8 cellular contexts compared by ENCODE assay signal in the genomic region with DNA sequence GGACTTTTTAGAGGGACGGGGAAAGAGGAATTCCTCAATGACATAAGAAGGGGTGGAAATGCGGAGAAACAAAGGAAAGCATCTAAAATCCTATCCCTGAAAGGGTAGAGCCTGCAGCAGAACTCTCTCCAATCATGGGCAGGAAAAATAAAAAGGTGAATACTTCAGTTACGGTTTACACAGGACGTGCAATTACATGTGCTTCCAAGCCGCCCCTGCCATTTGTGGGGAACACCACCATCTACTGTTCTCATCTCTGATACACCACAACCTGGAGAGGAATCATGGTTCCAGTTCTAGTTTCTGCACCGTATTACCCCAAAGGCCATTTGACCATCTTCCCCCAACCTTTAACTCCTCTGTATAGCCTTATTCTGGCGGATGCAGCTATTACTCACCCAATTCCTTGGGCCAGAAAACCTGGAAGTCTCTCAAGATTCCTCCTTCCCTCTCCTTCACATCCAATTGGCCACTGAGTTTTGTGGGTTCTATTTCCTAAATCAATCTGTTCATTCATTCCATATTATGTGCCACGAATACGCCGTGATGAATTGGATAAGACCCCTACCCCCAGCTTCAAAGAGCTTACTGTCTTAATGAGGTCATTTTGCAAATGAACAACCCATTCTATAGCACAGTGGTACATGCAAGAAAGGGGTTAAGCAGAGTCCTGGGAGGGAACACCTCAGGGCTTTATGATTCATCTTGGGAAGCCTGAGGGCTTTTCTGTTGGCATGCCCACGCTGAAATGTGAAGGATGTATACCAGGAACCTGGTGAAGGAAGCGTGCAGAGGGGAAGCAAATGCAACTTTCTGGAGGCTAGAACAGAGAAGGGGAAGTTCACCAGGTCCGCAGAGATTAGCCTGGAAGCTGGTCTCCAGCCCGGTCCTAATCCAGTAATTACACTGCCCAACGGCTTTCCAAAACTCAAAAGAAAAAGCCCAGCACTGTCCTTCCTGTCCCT. TPM values are rescaled to one million over a fixed set of nuclear protein-coding genes. Genes with fewer than 3 reads are reported as not detected.
A peak's percentile ranks its signal among the peaks of the same experiment; 100 is the strongest.
DNase-seq lines count a peak whose midpoint lies in the region; ATAC-seq and TF ChIP-seq lines count a peak whose summit lies in the region.

No MANE protein-coding gene starts in this region.

- no peaks in the 10 kb centered on the region for H3K9me3 Mint-ChIP-seq in CD8-positive, alpha-beta T cell
- no peaks in the 10 kb centered on the region for H3K9me3 Mint-ChIP-seq in IgD-negative memory B cell
- peaks cover 0 to 16% (median 0%) of the 10 kb centered on the region in 5 experiments for H3K9me3 Mint-ChIP-seq in brain
- H3K9me3 Mint-ChIP-seq in nephron, result no peaks in the 10 kb centered on the region

- no peak for ATAC-seq in CD8-positive, alpha-beta T cell
- ATAC-seq in HG02884 (IDR thresholded peaks at IDR 0.05; ENCODE audit: unreplicated experiment) (no peak), HG03342 (IDR thresholded peaks at IDR 0.05; ENCODE audit: unreplicated experiment) (no peak)

- DNase-seq in CD8-positive, alpha-beta T cell, result no peak
- no peak for DNase-seq in NCI-H2196 treated with DMSO at 0.1 percent for 48 hours (lab: John Stamatoyannopoulos, UW; ENCODE audit: unreplicated experiment)
- DNase-seq in NCI-H524 treated with DMSO at 0.1 percent for 48 hours (lab: John Stamatoyannopoulos, UW), result no peak

- peaks cover 17% of the 10 kb centered on the region for H3K4me1 Mint-ChIP-seq in CD8-positive, alpha-beta T cell (ENCODE audit: low read depth)
- H3K4me1 Mint-ChIP-seq in IgD-negative memory B cell (peaks cover 11 to 20% (median 18%) of the 10 kb centered on the region in 3 donors), brain (peaks cover 14% of the 10 kb centered on the region), nephron (peaks cover 6% of the 10 kb centered on the region)

- no peak overlapping the region for H3K27ac ChIP-seq in CD8-positive, alpha-beta T cell (ENCODE audit: low read depth, low read length)

- peaks cover 7% of the 10 kb centered on the region for H3K4me1 ChIP-seq in CD8-positive, alpha-beta T cell (ENCODE audit: insufficient read depth, low read length)

- H3K27me3 Mint-ChIP-seq in CD8-positive, alpha-beta T cell (ENCODE audit: low read depth), result no peaks in the 10 kb centered on the region
- H3K27me3 Mint-ChIP-seq in IgD-negative memory B cell (peaks cover 5% of the 10 kb centered on the region), brain (peaks cover 35% of the 10 kb centered on the region), nephron (ENCODE audit: low read depth) (no peaks in the 10 kb centered on the region)

- H3K36me3 ChIP-seq in CD8-positive, alpha-beta T cell (ENCODE audit: insufficient read depth, low read length), result no peaks in the 10 kb centered on the region

- H3K9me3 ChIP-seq in CD8-positive, alpha-beta T cell (ENCODE audit: low read length), result no peaks in the 10 kb centered on the region

- intact Hi-C loops in CD8-positive, alpha-beta T cell (cut with DNase I, micrococcal nuclease), result loop anchor here (5.0 to 10.0 kb wide), 5 partner anchors 1036 to 1898 kb away; a partner anchor contains a TSS

- peak overlapping the region; percentile 71 for H3K4me3 Mint-ChIP-seq in CD8-positive, alpha-beta T cell
- H3K4me3 Mint-ChIP-seq in IgD-negative memory B cell (peak overlapping the region; percentile 63 to 88 (median 74)), brain (peak overlapping the region; percentile 71 to 82 (median 74)), nephron (peak overlapping the region; percentile 73 to 83 (median 77))

- no peaks in the 10 kb centered on the region for H3K27me3 ChIP-seq in CD8-positive, alpha-beta T cell (ENCODE audit: insufficient read depth, low read length)

- H3K4me3 ChIP-seq in CD8-positive, alpha-beta T cell (ENCODE audit: low read depth, low read length), result no peak overlapping the region

- H3K27ac Mint-ChIP-seq in CD8-positive, alpha-beta T cell, result no peak overlapping the region
- peak overlapping the region in 2 of 3 donors; percentile 77 to 82 for H3K27ac Mint-ChIP-seq in IgD-negative memory B cell
- peak overlapping the region in 2 of 5 experiments; percentile 43 to 58 for H3K27ac Mint-ChIP-seq in brain
- peak overlapping the region in 1 of 3 experiments; percentile 40 for H3K27ac Mint-ChIP-seq in nephron

- H3K36me3 Mint-ChIP-seq in CD8-positive, alpha-beta T cell, result peaks cover 14% of the 10 kb centered on the region
- peaks cover 1% of the 10 kb centered on the region for H3K36me3 Mint-ChIP-seq in IgD-negative memory B cell
- peaks cover 7% of the 10 kb centered on the region for H3K36me3 Mint-ChIP-seq in brain
- H3K36me3 Mint-ChIP-seq in nephron (ENCODE audit: low read depth), result peaks cover 11% of the 10 kb centered on the region

- POLR2A ChIA-PET in CD8-positive, alpha-beta T cell (lab: Charles Lee), result interaction anchor here (0.8 kb wide), 1 partner anchor 10 kb away, joined by 3 read pairs; no protein-coding TSS in a partner anchor

- no peak for TF ChIP-seq CTCF in CD8-positive, alpha-beta T cell (IDR thresholded peaks at IDR 0.05)
- no peak for TF ChIP-seq CTCF in brain (conservative IDR thresholded peaks at IDR 0.05)
- TF ChIP-seq CTCF in nephron (IDR thresholded peaks at IDR 0.05; ENCODE audit: unreplicated experiment in 3 of 3), result no peak

- CTCF ChIA-PET in CD8-positive, alpha-beta T cell (lab: Charles Lee), result interaction anchor here (1.1 to 3.0 kb wide), 5 partner anchors 9 to 221 kb away, joined by 3 to 10 read pairs (median 4); no protein-coding TSS in a partner anchor

RNA-seq across cellular contexts. Expression of a gene that starts 1.4 kb away (rescaled TPM):
- 100 to 1,000 TPM; 104 to 106 TPM for total RNA-seq in CD8-positive, alpha-beta T cell
- polyA plus RNA-seq in IgD-negative memory B cell, result 66.8 TPM
- 14.4 TPM for polyA plus RNA-seq in brain (ENCODE audit: insufficient read depth, low read depth, low replicate concordance)
